In the genomic region with DNA sequence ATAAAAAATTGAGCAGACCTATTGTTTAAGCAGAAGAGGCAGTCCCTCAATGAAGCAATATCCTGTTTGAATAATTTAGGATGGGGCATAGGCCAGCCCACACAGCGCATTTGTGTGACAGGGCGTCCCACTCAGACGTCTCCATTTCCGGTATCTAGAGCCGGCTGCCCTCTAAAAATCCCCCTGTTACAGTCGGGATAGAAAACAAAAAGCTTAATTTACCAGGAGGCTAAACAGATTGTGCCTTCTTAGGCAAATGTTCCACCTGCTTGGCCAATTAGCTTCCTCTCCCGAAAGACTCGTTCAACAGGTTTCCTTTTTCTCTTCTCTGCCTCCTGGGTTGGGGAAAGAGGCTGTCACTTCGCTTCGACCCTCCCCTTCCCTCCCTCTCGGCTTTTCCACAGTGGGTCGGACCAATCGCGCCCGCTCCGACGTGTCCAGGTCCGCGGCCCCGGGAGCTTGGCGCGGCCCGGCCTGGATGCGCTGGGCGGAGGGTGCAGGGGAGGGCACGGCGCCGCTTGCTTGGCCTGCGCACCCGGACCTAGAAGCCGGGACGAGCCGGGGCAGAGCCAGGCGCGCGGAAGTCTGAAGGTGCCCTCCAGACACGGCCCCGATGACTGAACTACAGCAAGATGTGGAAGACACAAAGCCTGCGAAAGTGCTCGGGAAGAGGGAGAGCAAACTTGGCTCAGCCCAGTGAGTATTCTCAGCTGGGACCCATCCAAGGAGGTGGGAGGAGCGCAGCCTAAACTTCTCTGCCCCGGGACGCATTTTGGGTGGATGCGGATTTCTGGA, we compare ENCODE assay signal across 8 cellular contexts.
DNase-seq lines count a peak whose midpoint lies in the region; ATAC-seq and TF ChIP-seq lines count a peak whose summit lies in the region.

A gene with protein sequence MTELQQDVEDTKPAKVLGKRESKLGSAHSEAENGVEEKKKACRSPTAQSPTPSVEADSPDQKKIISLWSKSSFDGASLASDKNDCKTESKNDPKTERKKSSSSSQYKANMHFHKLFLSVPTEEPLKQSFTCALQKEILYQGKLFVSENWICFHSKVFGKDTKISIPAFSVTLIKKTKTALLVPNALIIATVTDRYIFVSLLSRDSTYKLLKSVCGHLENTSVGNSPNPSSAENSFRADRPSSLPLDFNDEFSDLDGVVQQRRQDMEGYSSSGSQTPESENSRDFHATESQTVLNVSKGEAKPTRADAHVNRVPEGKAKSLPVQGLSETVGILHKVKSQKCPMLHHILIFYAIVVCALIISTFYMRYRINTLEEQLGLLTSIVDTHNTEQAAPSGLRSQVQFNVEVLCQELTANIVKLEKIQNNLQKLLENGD (plus strand): TSS at position 416 of the 795 bp plus-strand sequence. CDS start 198 bp downstream, at position 614.

- peak within 1 kb of the TSS; percentile 96 for H3K27ac ChIP-seq in caudate nucleus (ENCODE audit: low read depth, low read length)

- H3K4me3 ChIP-seq in GM12865 (ENCODE audit: low read depth, low read length) = peak within 1 kb of the TSS; percentile 75

- TF ChIP-seq CTCF in GM12865 (IDR thresholded peaks at IDR 0.05; ENCODE audit: insufficient read depth, low read depth, low read length, missing control alignments) = no peak

- ATAC-seq in HG02623 (IDR thresholded peaks at IDR 0.05; ENCODE audit: unreplicated experiment) = peak; percentile 79

- peak; percentile 84 for DNase-seq in GM12865 (ENCODE audit: low read depth)
- peak; percentile 59 for DNase-seq in NCI-H1436 (lab: John Stamatoyannopoulos, UW)
- peak; percentile 13 to 32 (median 28) for DNase-seq in activated CD4-positive, CD25-positive, alpha-beta regulatory T cell (lab: John Stamatoyannopoulos, UW)
- peak in 57 of 61 donors; percentile 20 to 82 (median 71) for DNase-seq in caudate nucleus (lab: John Stamatoyannopoulos, UW)
- DNase-seq in inferior parietal cortex (ENCODE audit: extremely low spot score) = peak; percentile 72
- peak; percentile 75 for DNase-seq in smooth muscle cell of the brain vasculature (ENCODE audit: low read depth, low spot score)
- no peak for DNase-seq in NCI-H2171 treated with DMSO at 0.1 percent for 48 hours (lab: John Stamatoyannopoulos, UW)
